Comparison of ENCODE assay signal across 21 cellular contexts in genomic region chr12:77571127-77571526, GRCh38.
DNase-seq lines count a peak whose midpoint lies in the region; TF ChIP-seq lines count a peak whose summit lies in the region.
"Had no signal": no experiment of that assay in that cellular context is flagged by ENCODE, and none has a peak within 500 bp of the region (broad histone marks: within the 10 kb centered on the region; RNA-seq: fewer than 3 reads in every experiment).

No MANE protein-coding gene starts in this region.

- H2AK5ac ChIP-seq in mesendoderm (ENCODE audit: low read length), result no peak overlapping the region

- no peak overlapping the region for H3K18ac ChIP-seq in mesendoderm (ENCODE audit: low read length)

- no peak overlapping the region for H3K4ac ChIP-seq in mesendoderm (ENCODE audit: low read depth, low read length)

- no peak overlapping the region for H2BK5ac ChIP-seq in mesendoderm (ENCODE audit: low read length)

- TF ChIP-seq RAD21 in SK-N-SH (IDR thresholded peaks at IDR 0.05; ENCODE audit: low read length), result no peak

- H3K4me2 ChIP-seq in mesendoderm (ENCODE audit: low read length) (no peak overlapping the region), SK-N-SH (no peak overlapping the region)
- H3K4me2 ChIP-seq: A549; BLaER1 treated with 17β-estradiol and CSF1 and Interleukin-3, amounts not matched to agents 10 nM and 100 nM; GM23338 had no signal

- CTCF ChIA-PET in HEK293 (lab: Yijun Ruan, JAX) (no interaction called here), SK-N-SH (lab: Yijun Ruan, JAX) (no interaction called here)

- DNase-seq in NCI-H128 (lab: John Stamatoyannopoulos, UW; ENCODE audit: unreplicated experiment) (peak; percentile 24), NCI-H2171 (lab: John Stamatoyannopoulos, UW) (peak; percentile 3), fibroblast of peridontal ligament (ENCODE audit: extremely low read depth) (peak; percentile 7), mesendoderm (no peak), activated gamma-delta T cell (lab: John Stamatoyannopoulos, UW) (no peak), NCI-H524 (lab: John Stamatoyannopoulos, UW) (no peak), SK-N-SH (no peak)
- DNase-seq: 8988T; ACHN; AML-193; BE2C; CD4-positive, alpha-beta T cell; CD8-positive, alpha-beta memory T cell; DMS53; DMS79 treated with DMSO at 0.1 percent for 48 hours; GF-D8; H9 had no signal

- no peaks in the 10 kb centered on the region for H4K20me1 ChIP-seq in SK-N-SH (ENCODE audit: insufficient read depth)
- H4K20me1 ChIP-seq: BLaER1 treated with 17β-estradiol and CSF1 and Interleukin-3, amounts not matched to agents 10 nM and 100 nM had no signal

- H3K9me3 ChIP-seq in HEK293 (ENCODE audit: control insufficient read depth, insufficient read depth, low read depth, low read length), result no peaks in the 10 kb centered on the region
- no peaks in the 10 kb centered on the region for H3K9me3 ChIP-seq in SK-N-SH
- H3K9me3 ChIP-seq: A549; BE2C; BLaER1 treated with 17β-estradiol and CSF1 and Interleukin-3, amounts not matched to agents 10 nM and 100 nM had no signal

- no peak overlapping the region for H4K8ac ChIP-seq in mesendoderm (ENCODE audit: low read depth, low read length)

- H3K27ac ChIP-seq in HEK293 (ENCODE audit: extremely low read depth, low read depth, low read length) (no peak overlapping the region), mesendoderm (ENCODE audit: low read depth, low read length) (no peak overlapping the region), SK-N-SH (ENCODE audit: low read depth in 2 of 2, low read length in 1 of 2) (no peak overlapping the region)
- H3K27ac ChIP-seq: A549; BLaER1 treated with 17β-estradiol and CSF1 and Interleukin-3, amounts not matched to agents 10 nM and 100 nM had no signal

- H3K9me2 ChIP-seq in SK-N-SH, result no peaks in the 10 kb centered on the region

- no peaks in the 10 kb centered on the region for H3K79me2 ChIP-seq in mesendoderm (ENCODE audit: control insufficient read depth, insufficient read depth, low read length)
- H3K79me2 ChIP-seq in SK-N-SH (ENCODE audit: insufficient read depth), result no peaks in the 10 kb centered on the region

- H2BK15ac ChIP-seq in mesendoderm (replicated peaks; ENCODE audit: low read depth), result no peak overlapping the region

- no peak overlapping the region for H2BK120ac ChIP-seq in mesendoderm (ENCODE audit: low read depth, low read length)

- no peak for TF ChIP-seq CTCF in HEK293 (tag by site-specific recombination; IDR thresholded peaks at IDR 0.05)
- no peak for TF ChIP-seq CTCF in SK-N-SH (IDR thresholded peaks at IDR 0.05)

- H3K79me1 ChIP-seq in mesendoderm (ENCODE audit: low read length), result no peaks in the 10 kb centered on the region

- POLR2A ChIA-PET in HEK293 (lab: Yijun Ruan, JAX) (no interaction called here), SK-N-SH (lab: Yijun Ruan, JAX) (no interaction called here)

- H3K4me3 ChIP-seq in HEK293 (ENCODE audit: low read depth, low read length) (no peak overlapping the region), mesendoderm (ENCODE audit: low read length) (no peak overlapping the region), SK-N-SH (ENCODE audit: low read depth in 2 of 2, low read length in 1 of 2) (no peak overlapping the region)
- H3K4me3 ChIP-seq: A549; BLaER1 treated with 17β-estradiol and CSF1 and Interleukin-3, amounts not matched to agents 10 nM and 100 nM; GM23338 had no signal

- no CpG with 5 or more reads among the region's 4 CpGs for WGBS in mesendoderm (ENCODE audit: extremely low coverage, insufficient coverage, low lambda C conversion rate)
- WGBS in SK-N-SH (ENCODE audit: low lambda C conversion rate), result 72% methylated on average over 4 of the region's 4 CpGs

- no peak overlapping the region for H2AFZ ChIP-seq in SK-N-SH (ENCODE audit: low read depth)
- H2AFZ ChIP-seq: GM23338 had no signal

- H3K36me3 ChIP-seq in HEK293 (ENCODE audit: control insufficient read depth in 2 of 2, insufficient read depth in 1 of 2, low read length in 2 of 2) (no peaks in the 10 kb centered on the region), mesendoderm (ENCODE audit: control insufficient read depth, insufficient read depth, low read length) (no peaks in the 10 kb centered on the region), SK-N-SH (replicated peaks in 1 of 2; ENCODE audit: control insufficient read depth in 1 of 2, insufficient read depth in 2 of 2, low read length in 1 of 2) (peaks cover 0 to 3% of the 10 kb centered on the region in 2 experiments)
- H3K36me3 ChIP-seq: BE2C; BLaER1 treated with 17β-estradiol and CSF1 and Interleukin-3, amounts not matched to agents 10 nM and 100 nM had no signal

- no peaks in the 10 kb centered on the region for H3K27me3 ChIP-seq in mesendoderm (ENCODE audit: insufficient read depth, low read length, poor library complexity)
- H3K27me3 ChIP-seq in SK-N-SH (ENCODE audit: insufficient read depth), result no peaks in the 10 kb centered on the region
- H3K27me3 ChIP-seq: BE2C; BLaER1 treated with 17β-estradiol and CSF1 and Interleukin-3, amounts not matched to agents 10 nM and 100 nM had no signal

- H3K23ac ChIP-seq in mesendoderm (ENCODE audit: low read length), result no peak overlapping the region

- H3K56ac ChIP-seq in mesendoderm (ENCODE audit: low read length), result no peak overlapping the region

- H3K9ac ChIP-seq in mesendoderm (ENCODE audit: low read length) (no peak overlapping the region), SK-N-SH (no peak overlapping the region)
- H3K9ac ChIP-seq: BLaER1 treated with 17β-estradiol and CSF1 and Interleukin-3, amounts not matched to agents 10 nM and 100 nM had no signal

- H3F3A ChIP-seq in SK-N-SH (replicated peaks; ENCODE audit: insufficient read depth), result no peaks in the 10 kb centered on the region

- no peak overlapping the region for H4K5ac ChIP-seq in mesendoderm (ENCODE audit: low read length)

- H3K4me1 ChIP-seq in HEK293 (ENCODE audit: control insufficient read depth, insufficient read depth, low read length), result peaks cover 13% of the 10 kb centered on the region
- no peaks in the 10 kb centered on the region for H3K4me1 ChIP-seq in mesendoderm (ENCODE audit: control insufficient read depth, low read depth, low read length)
- no peaks in the 10 kb centered on the region; a peak in 1 of 4 replicates for H3K4me1 ChIP-seq in SK-N-SH (ENCODE audit: control insufficient read depth in 1 of 2, insufficient read depth in 2 of 2, low read depth in 1 of 2, low read length in 1 of 2)
- H3K4me1 ChIP-seq: A549; BE2C; BLaER1 treated with 17β-estradiol and CSF1 and Interleukin-3, amounts not matched to agents 10 nM and 100 nM had no signal

- TF ChIP-seq EP300 in SK-N-SH (IDR thresholded peaks at IDR 0.05; ENCODE audit: borderline replicate concordance in 1 of 2, low read depth in 1 of 2, low read length in 1 of 2), result no peak

TF ChIP-seq in HEK293, 187 proteins besides CTCF, POLR2A, EP300 and RAD21 (continues in another document):
- TF ChIP-seq KLF8 (tag by site-specific recombination; IDR thresholded peaks at IDR 0.05), result peak; percentile 36; the same call in 1 of the 2 replicates
- no peak for TF ChIP-seq ZFP41 (tag by site-specific recombination; IDR thresholded peaks at IDR 0.05; ENCODE audit: borderline replicate concordance)
- TF ChIP-seq HIC1 (tag by site-specific recombination; IDR thresholded peaks at IDR 0.05), result peak; percentile 55; the same call in 1 of the 2 replicates
- no peak for TF ChIP-seq ZNF623 (tag by site-specific recombination; IDR thresholded peaks at IDR 0.05)
- TF ChIP-seq ZFP3 (tag by site-specific recombination; IDR thresholded peaks at IDR 0.05; ENCODE audit: low read depth), result no peak
- TF ChIP-seq KLF1 (tag by site-specific recombination; IDR thresholded peaks at IDR 0.05), result no peak
- no peak for TF ChIP-seq PRDM1 (tag by site-specific recombination; IDR thresholded peaks at IDR 0.05)

TF ChIP-seq in SK-N-SH, 30 proteins besides CTCF, POLR2A, EP300 and RAD21 (continues in another document):
- TF ChIP-seq USF2 (IDR thresholded peaks at IDR 0.05; ENCODE audit: borderline replicate concordance, low read depth, low read length) (no peak), RFX5 (IDR thresholded peaks at IDR 0.05; ENCODE audit: low read length) (no peak), SMC3 (IDR thresholded peaks at IDR 0.05; ENCODE audit: low read depth, low read length) (no peak), NFIC (IDR thresholded peaks at IDR 0.05; ENCODE audit: borderline replicate concordance) (no peak), CHD2 (IDR thresholded peaks at IDR 0.05; ENCODE audit: low read length, partially characterized antibody) (no peak), IRF3 (IDR thresholded peaks at IDR 0.05; ENCODE audit: low read depth, low read length) (no peak), RCOR1 (IDR thresholded peaks at IDR 0.05; ENCODE audit: low read length) (no peak), TAF1 (IDR thresholded peaks at IDR 0.05; ENCODE audit: borderline replicate concordance, low read depth, low read length) (no peak), ELF1 (IDR thresholded peaks at IDR 0.05) (no peak), FOSL2 (IDR thresholded peaks at IDR 0.05; ENCODE audit: borderline replicate concordance, low read depth) (no peak), PBX3 (IDR thresholded peaks at IDR 0.05) (no peak), MEF2A (IDR thresholded peaks at IDR 0.05; ENCODE audit: borderline replicate concordance, low read depth) (no peak)

Comparison
In these comparisons a context has a peak if more than half of its experiments do, and no peak if none do; other contexts are left out.
1. DNase-seq: peak in NCI-H128 (single experiment), NCI-H2171 (single experiment) and fibroblast of peridontal ligament (single experiment); none in mesendoderm (single experiment), activated gamma-delta T cell (single experiment), NCI-H524 (0 of 2) and SK-N-SH (single experiment).